20 cellular contexts compared by ENCODE assay signal in genomic region chr5:35016179-35017056, GRCh38. TPM values are rescaled to one million over a fixed set of nuclear protein-coding genes. Genes with fewer than 3 reads are reported as not detected.
A peak's percentile ranks its signal among the peaks of the same experiment; 100 is the strongest.
DNase-seq lines count a peak whose midpoint lies in the region; ATAC-seq and TF ChIP-seq lines count a peak whose summit lies in the region.
"Had no signal": no experiment of that assay in that cellular context is flagged by ENCODE, and none has a peak within 500 bp of the region (broad histone marks: within the 10 kb centered on the region; RNA-seq: fewer than 3 reads in every experiment).

No MANE protein-coding gene starts in this region.

- H3K36me3 ChIP-seq in gastrocnemius medialis, result no peaks in the 10 kb centered on the region
- H3K36me3 ChIP-seq: adrenal gland had no signal

- no peak for TF ChIP-seq CTCF in gastrocnemius medialis (IDR thresholded peaks at IDR 0.05 in 4 of 5, conservative IDR thresholded peaks at IDR 0.05 in 1 of 5)

- no peaks in the 10 kb centered on the region for H3K27me3 ChIP-seq in gastrocnemius medialis
- H3K27me3 ChIP-seq: adrenal gland had no signal

- H3K9me3 ChIP-seq in gastrocnemius medialis, result no peaks in the 10 kb centered on the region
- H3K9me3 ChIP-seq: adrenal gland had no signal

- intact Hi-C loops in gastrocnemius medialis (cut with DNase I; ENCODE audit: low total_unique reads), result no loop called here

- H3K27ac ChIP-seq in gastrocnemius medialis, result no peak overlapping the region
- H3K27ac ChIP-seq: adrenal gland had no signal

- in situ Hi-C loops in gastrocnemius medialis (cut with MboI; ENCODE audit: low sequenced_read_pairs in 4 of 4), result no loop called here

- peak; percentile 7 for DNase-seq in SKM-1 treated with dmso at 0.1 percent for 144 hours (lab: John Stamatoyannopoulos, UW; ENCODE audit: unreplicated experiment)
- DNase-seq in SKM-1 (lab: John Stamatoyannopoulos, UW; ENCODE audit: unreplicated experiment), result no peak
- peak; percentile 53 for DNase-seq in left kidney (ENCODE audit: low read depth, low spot score)
- DNase-seq in gastrocnemius medialis, result no peak
- DNase-seq in OCI-M1 (lab: John Stamatoyannopoulos, UW), result no peak
- DNase-seq: activated CD4-positive, alpha-beta T cell treated with anti-CD3 and anti-CD28 coated beads, Interleukin-2, amount 10 ng/mL, durations not matched to agents 24 days and 14 days; activated T-cell treated with anti-CD3 and anti-CD28 coated beads, Interleukin-2, amount 50 U/mL, for 4 hours; adrenal gland; CD4-positive, CD25-positive, alpha-beta regulatory T cell; cerebellar nuclear complex; kidney; NCI-H510A; substantia nigra; T-helper 17 cell had no signal

- TF ChIP-seq POLR2A in gastrocnemius medialis (IDR thresholded peaks at IDR 0.05), result no peak

- peak; percentile 96 for ATAC-seq in HG02610 (IDR thresholded peaks at IDR 0.05; ENCODE audit: unreplicated experiment)
- peak; percentile 94 for ATAC-seq in HG03342 (IDR thresholded peaks at IDR 0.05; ENCODE audit: unreplicated experiment)
- no peak for ATAC-seq in gastrocnemius medialis
- no peak for ATAC-seq in HG03520 (IDR thresholded peaks at IDR 0.05; ENCODE audit: unreplicated experiment)
- ATAC-seq: T-helper 17 cell had no signal

- peaks cover 0 to 4% of the 10 kb centered on the region in 2 donors for H3K4me1 ChIP-seq in gastrocnemius medialis
- H3K4me1 ChIP-seq: adrenal gland had no signal

- H3K4me3 ChIP-seq in gastrocnemius medialis, result no peak overlapping the region
- H3K4me3 ChIP-seq: adrenal gland had no signal

RNA-seq across cellular contexts. Expression of gene AGXT2, which starts 31.3 kb away (rescaled TPM):
- under 1 TPM in 2 of 4 donors, not detected in 2; 0.20 TPM for total RNA-seq in gastrocnemius medialis
- total RNA-seq: activated CD4-positive, alpha-beta T cell treated with anti-CD3 and anti-CD28 coated beads, Interleukin-2, amount 10 ng/mL, durations not matched to agents 24 days and 14 days; activated T-cell treated with anti-CD3 and anti-CD28 coated beads, Interleukin-2, amount 50 U/mL, for 4 hours; adrenal gland; CD4-positive, CD25-positive, alpha-beta regulatory T cell; Daoy; osteoblast; RPMI7951; T-helper 17 cell had no signal

Comparison
In these comparisons a context has a peak if more than half of its experiments do, and no peak if none do; other contexts are left out.
1. DNase-seq: peak in SKM-1 treated with dmso at 0.1 percent for 144 hours (single experiment) and left kidney (single experiment); none in SKM-1 (single experiment), gastrocnemius medialis (0 of 2) and OCI-M1 (single experiment).
2. ATAC-seq: peak in HG02610 (single experiment) and HG03342 (single experiment); none in gastrocnemius medialis (0 of 2) and HG03520 (single experiment).